ENCODE assay signal across 20 cellular contexts in the genomic region with DNA sequence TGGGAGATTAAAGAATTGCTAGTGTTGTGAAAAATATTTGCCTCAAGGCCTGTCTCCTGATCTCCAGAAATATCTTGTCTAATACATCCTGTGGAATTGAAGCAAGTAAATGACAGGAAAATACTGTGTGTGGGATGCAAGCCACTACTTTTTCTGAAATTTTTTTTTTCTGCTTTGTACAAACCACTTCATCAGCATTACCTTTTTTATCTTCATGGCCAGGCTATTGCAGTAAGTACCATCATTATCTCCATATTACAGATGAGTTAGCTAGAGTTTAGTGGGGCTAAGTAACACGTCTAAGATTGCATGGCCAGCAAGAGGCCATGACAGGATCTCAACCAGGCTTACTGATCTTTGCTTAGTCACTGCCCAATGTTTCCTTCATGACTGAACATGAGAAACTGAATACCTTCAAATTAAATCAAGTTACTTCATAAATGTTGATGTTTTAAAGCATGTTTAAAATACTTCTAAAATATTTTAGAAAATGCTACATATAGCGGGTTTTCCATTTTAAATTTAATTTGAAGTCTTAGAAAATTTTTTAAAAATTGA.
A peak's percentile ranks its signal among the peaks of the same experiment; 100 is the strongest.
DNase-seq lines count a peak whose midpoint lies in the region; ATAC-seq and TF ChIP-seq lines count a peak whose summit lies in the region.
"Had no signal": no experiment of that assay in that cellular context is flagged by ENCODE, and none has a peak within 500 bp of the region (broad histone marks: within the 10 kb centered on the region; RNA-seq: fewer than 3 reads in every experiment).

No MANE protein-coding gene starts in this region.

- H3F3A ChIP-seq in GM23338 (replicated peaks; ENCODE audit: low read depth): no peaks in the 10 kb centered on the region

- no peaks in the 10 kb centered on the region for H3K9me3 Mint-ChIP-seq in GM23338
- H3K9me3 Mint-ChIP-seq in activated CD8-positive, alpha-beta T cell treated with anti-CD3 and anti-CD28 coated beads for 36 hours: no peaks in the 10 kb centered on the region
- no peaks in the 10 kb centered on the region for H3K9me3 Mint-ChIP-seq in activated CD4-positive, alpha-beta T cell treated with anti-CD3 and anti-CD28 coated beads for 36 hours (ENCODE audit: low read depth)
- H3K9me3 Mint-ChIP-seq: nephron; stimulated activated memory B cell treated with anti-CD40 and anti-IgM and Interleukin-4, amounts not matched to agents 10 μg/mL and 1 μg/mL and 100 μg/mL, for 72 hours had no signal

- CTCF ChIA-PET in activated CD8-positive, alpha-beta T cell treated with anti-CD3 and anti-CD28 coated beads for 36 hours (lab: Charles Lee): no interaction called here
- CTCF ChIA-PET in activated CD4-positive, alpha-beta T cell treated with anti-CD3 and anti-CD28 coated beads for 36 hours (lab: Charles Lee): no interaction called here

- no peaks in the 10 kb centered on the region for H3K36me3 ChIP-seq in GM23338 (ENCODE audit: insufficient read depth)
- H3K36me3 ChIP-seq in mesodermal cell (ENCODE audit: control insufficient read depth, insufficient read depth, low read length): no peaks in the 10 kb centered on the region
- no peaks in the 10 kb centered on the region for H3K36me3 ChIP-seq in H7 (replicated peaks; ENCODE audit: control insufficient read depth, insufficient read depth, low read length)
- H3K36me3 ChIP-seq: Peyer's patch, thyroid gland had no signal

- H3K4me1 Mint-ChIP-seq in GM23338: peaks cover 9% of the 10 kb centered on the region; the same call in 2 of the 3 replicates
- H3K4me1 Mint-ChIP-seq in activated CD8-positive, alpha-beta T cell treated with anti-CD3 and anti-CD28 coated beads for 36 hours (ENCODE audit: low read depth): no peaks in the 10 kb centered on the region
- no peaks in the 10 kb centered on the region for H3K4me1 Mint-ChIP-seq in activated CD4-positive, alpha-beta T cell treated with anti-CD3 and anti-CD28 coated beads for 36 hours
- H3K4me1 Mint-ChIP-seq: B cell; stimulated activated memory B cell treated with anti-CD40 and anti-IgM and Interleukin-4, amounts not matched to agents 10 μg/mL and 1 μg/mL and 100 μg/mL, for 72 hours had no signal

- H3K4me2 ChIP-seq in GM23338: no peak overlapping the region

- H2AFZ ChIP-seq in GM23338: no peak overlapping the region

- no peaks in the 10 kb centered on the region for H3K9me3 ChIP-seq in mesodermal cell (ENCODE audit: control insufficient read depth, low read length)
- H3K9me3 ChIP-seq: Caco-2, Peyer's patch, psoas muscle, thyroid gland had no signal

- POLR2A ChIA-PET in activated CD8-positive, alpha-beta T cell treated with anti-CD3 and anti-CD28 coated beads for 36 hours (lab: Charles Lee): no interaction called here
- POLR2A ChIA-PET in activated CD4-positive, alpha-beta T cell treated with anti-CD3 and anti-CD28 coated beads for 36 hours (lab: Charles Lee): no interaction called here

- TF ChIP-seq CTCF in GM23338 (conservative IDR thresholded peaks at IDR 0.05; ENCODE audit: low read depth in 2 of 2) (no peak), epithelial cell of esophagus (IDR thresholded peaks at IDR 0.05; ENCODE audit: insufficient read depth, low read depth, low read length, missing control alignments) (no peak)
- TF ChIP-seq CTCF in activated CD8-positive, alpha-beta T cell treated with anti-CD3 and anti-CD28 coated beads for 36 hours (IDR thresholded peaks at IDR 0.05): no peak

- ATAC-seq in GM23338: no peak
- no peak for ATAC-seq in activated CD8-positive, alpha-beta T cell treated with anti-CD3 and anti-CD28 coated beads for 36 hours
- no peak for ATAC-seq in activated CD4-positive, alpha-beta T cell treated with anti-CD3 and anti-CD28 coated beads for 36 hours
- ATAC-seq: activated CD8-positive, alpha-beta T cell treated with anti-CD3 and anti-CD28 coated beads, Interleukin-2, amount 10 ng/mL, durations not matched to agents 7 days and 5 days; activated T-cell treated with anti-CD3 and anti-CD28 coated beads, Interleukin-2, amount 50 U/mL, for 72 hours; psoas muscle; stimulated activated memory B cell treated with anti-CD40 and anti-IgM and Interleukin-4, amounts not matched to agents 10 μg/mL and 1 μg/mL and 100 μg/mL, for 72 hours had no signal

- H4K20me1 ChIP-seq in GM23338 (replicated peaks; ENCODE audit: insufficient read depth): no peaks in the 10 kb centered on the region

- WGBS in mesodermal cell (ENCODE audit: insufficient coverage in 2 of 2), 2 experiments: 83% methylated on average over 1 of the region's 2 CpGs; no CpG with 5 or more reads in 1 of the 2 experiments

- H3K27ac ChIP-seq in GM23338 (ENCODE audit: low read depth) (no peak overlapping the region), mesodermal cell (ENCODE audit: low read depth, low read length, severe bottlenecking) (peak overlapping the region; percentile 37)
- H3K27ac ChIP-seq: Peyer's patch, psoas muscle, thyroid gland had no signal

- H3K36me3 Mint-ChIP-seq in GM23338 (ENCODE audit: low read depth): no peaks in the 10 kb centered on the region
- no peaks in the 10 kb centered on the region for H3K36me3 Mint-ChIP-seq in activated CD8-positive, alpha-beta T cell treated with anti-CD3 and anti-CD28 coated beads for 36 hours (ENCODE audit: low read depth)
- H3K36me3 Mint-ChIP-seq in activated CD4-positive, alpha-beta T cell treated with anti-CD3 and anti-CD28 coated beads for 36 hours (ENCODE audit: low read depth): no peaks in the 10 kb centered on the region
- H3K36me3 Mint-ChIP-seq: stimulated activated memory B cell treated with anti-CD40 and anti-IgM and Interleukin-4, amounts not matched to agents 10 μg/mL and 1 μg/mL and 100 μg/mL, for 72 hours had no signal

- DNase-seq in GM23338 (ENCODE audit: low spot score) (no peak), OCI-M1 (lab: John Stamatoyannopoulos, UW) (peak; percentile 84), epithelial cell of esophagus (ENCODE audit: low read depth) (peak; percentile 71), H7 (no peak), epidermal melanocyte (ENCODE audit: insufficient read length, low spot score) (no peak)
- DNase-seq in activated CD8-positive, alpha-beta T cell treated with anti-CD3 and anti-CD28 coated beads for 36 hours: no peak
- no peak for DNase-seq in activated CD4-positive, alpha-beta T cell treated with anti-CD3 and anti-CD28 coated beads for 36 hours
- DNase-seq: activated CD8-positive, alpha-beta T cell treated with anti-CD3 and anti-CD28 coated beads, Interleukin-2, amount 10 ng/mL, durations not matched to agents 7 days and 5 days; activated T-cell treated with anti-CD3 and anti-CD28 coated beads, Interleukin-2, amount 50 U/mL, for 72 hours; Caco-2; GF-D8; NCI-H2029 treated with DMSO at 0.1 percent for 48 hours; NCI-H82; Peyer's patch; psoas muscle; thyroid gland had no signal

- intact Hi-C loops in activated CD8-positive, alpha-beta T cell treated with anti-CD3 and anti-CD28 coated beads for 36 hours (cut with micrococcal nuclease): no loop called here
- intact Hi-C loops in activated CD4-positive, alpha-beta T cell treated with anti-CD3 and anti-CD28 coated beads for 36 hours (cut with DNase I, micrococcal nuclease): no loop called here

- H3K27me3 Mint-ChIP-seq in GM23338 (ENCODE audit: insufficient read depth, low read depth, poor library complexity): no peaks in the 10 kb centered on the region
- no peaks in the 10 kb centered on the region for H3K27me3 Mint-ChIP-seq in activated CD8-positive, alpha-beta T cell treated with anti-CD3 and anti-CD28 coated beads for 36 hours
- no peaks in the 10 kb centered on the region for H3K27me3 Mint-ChIP-seq in activated CD4-positive, alpha-beta T cell treated with anti-CD3 and anti-CD28 coated beads for 36 hours
- H3K27me3 Mint-ChIP-seq: B cell; stimulated activated memory B cell treated with anti-CD40 and anti-IgM and Interleukin-4, amounts not matched to agents 10 μg/mL and 1 μg/mL and 100 μg/mL, for 72 hours had no signal

- no peak overlapping the region for H3K4me3 Mint-ChIP-seq in GM23338
- H3K4me3 Mint-ChIP-seq in activated CD8-positive, alpha-beta T cell treated with anti-CD3 and anti-CD28 coated beads for 36 hours: no peak overlapping the region
- H3K4me3 Mint-ChIP-seq in activated CD4-positive, alpha-beta T cell treated with anti-CD3 and anti-CD28 coated beads for 36 hours: no peak overlapping the region
- H3K4me3 Mint-ChIP-seq: activated CD8-positive, alpha-beta T cell treated with anti-CD3 and anti-CD28 coated beads, Interleukin-2, amount 10 ng/mL, durations not matched to agents 7 days and 5 days; activated T-cell treated with anti-CD3 and anti-CD28 coated beads, Interleukin-2, amount 50 U/mL, for 72 hours; B cell; nephron; stimulated activated memory B cell treated with anti-CD40 and anti-IgM and Interleukin-4, amounts not matched to agents 10 μg/mL and 1 μg/mL and 100 μg/mL, for 72 hours had no signal

- H3K4me3 ChIP-seq in GM23338 (no peak overlapping the region), epithelial cell of esophagus (ENCODE audit: low read length) (no peak overlapping the region), mesodermal cell (ENCODE audit: extremely low read depth, insufficient read depth, low read length, poor library complexity, severe bottlenecking) (no peak overlapping the region), H7 (ENCODE audit: insufficient read depth, low read depth, low read length) (no peak overlapping the region)
- H3K4me3 ChIP-seq: Peyer's patch, psoas muscle, thyroid gland had no signal

- H3K27ac Mint-ChIP-seq in GM23338: peak overlapping the region; percentile 64
- H3K27ac Mint-ChIP-seq in activated CD8-positive, alpha-beta T cell treated with anti-CD3 and anti-CD28 coated beads for 36 hours: no peak overlapping the region
- H3K27ac Mint-ChIP-seq in activated CD4-positive, alpha-beta T cell treated with anti-CD3 and anti-CD28 coated beads for 36 hours: no peak overlapping the region
- H3K27ac Mint-ChIP-seq: activated CD8-positive, alpha-beta T cell treated with anti-CD3 and anti-CD28 coated beads, Interleukin-2, amount 10 ng/mL, durations not matched to agents 7 days and 5 days; activated T-cell treated with anti-CD3 and anti-CD28 coated beads, Interleukin-2, amount 50 U/mL, for 72 hours; B cell; nephron; stimulated activated memory B cell treated with anti-CD40 and anti-IgM and Interleukin-4, amounts not matched to agents 10 μg/mL and 1 μg/mL and 100 μg/mL, for 72 hours had no signal

- no peaks in the 10 kb centered on the region for H3K9me2 ChIP-seq in GM23338 (ENCODE audit: insufficient read depth)

- no peaks in the 10 kb centered on the region for H3K79me2 ChIP-seq in GM23338 (replicated peaks; ENCODE audit: insufficient read depth)

- H3K27me3 ChIP-seq in GM23338 (ENCODE audit: insufficient read depth) (no peaks in the 10 kb centered on the region), H7 (ENCODE audit: control insufficient read depth, insufficient read depth, low read length) (no peaks in the 10 kb centered on the region)
- H3K27me3 ChIP-seq: Peyer's patch, thyroid gland had no signal

- H3K4me1 ChIP-seq in GM23338 (ENCODE audit: insufficient read depth): peaks cover 4% of the 10 kb centered on the region; the same call in 1 of the 2 replicates
- H3K4me1 ChIP-seq in mesodermal cell (ENCODE audit: control insufficient read depth, insufficient read depth, low read length, poor library complexity, severe bottlenecking): peaks cover 13% of the 10 kb centered on the region
- H3K4me1 ChIP-seq: Caco-2, Peyer's patch, psoas muscle, thyroid gland had no signal

Comparison
In these comparisons a context has a peak if more than half of its experiments do, and no peak if none do; other contexts are left out.
1. DNase-seq: peak in OCI-M1 (single experiment) and epithelial cell of esophagus (single experiment); none in GM23338 (single experiment), activated CD8-positive, alpha-beta T cell treated with anti-CD3 and anti-CD28 coated beads for 36 hours (single experiment), activated CD4-positive, alpha-beta T cell treated with anti-CD3 and anti-CD28 coated beads for 36 hours (single experiment), H7 (single experiment) and epidermal melanocyte (single experiment).